In the genomic region with DNA sequence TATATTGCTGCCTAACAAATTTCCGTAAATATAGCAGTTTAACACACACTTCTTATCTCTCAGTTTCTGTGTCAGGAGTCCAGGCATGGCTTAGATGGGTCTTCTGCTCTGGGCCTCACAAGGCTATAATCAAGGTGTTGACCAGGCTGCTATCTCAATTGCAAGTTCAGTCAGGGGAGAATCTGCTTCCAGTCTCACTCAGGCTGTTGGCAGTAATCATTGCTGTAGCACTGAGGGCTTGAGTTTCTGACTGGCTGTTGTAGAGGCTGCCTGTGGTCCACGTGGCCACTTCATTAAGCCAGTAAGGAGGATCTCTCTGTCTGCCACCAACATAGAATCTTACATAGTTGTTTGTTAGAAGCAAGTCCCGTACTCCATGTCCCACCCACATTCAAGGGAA, we compare ENCODE assay signal across 19 cellular contexts.
A peak's percentile ranks its signal among the peaks of the same experiment; 100 is the strongest.
DNase-seq lines count a peak whose midpoint lies in the region; ATAC-seq, FAIRE-seq and TF ChIP-seq lines count a peak whose summit lies in the region.
"Had no signal": no experiment of that assay in that cellular context is flagged by ENCODE, and none has a peak within 500 bp of the region (broad histone marks: within the 10 kb centered on the region; RNA-seq: fewer than 3 reads in every experiment).

No MANE protein-coding gene starts in this region.

- WGBS in psoas muscle, 3 donors: 60 to 87% (median 65%) methylated on average over 3 of the region's 3 CpGs

- no peak for TF ChIP-seq CTCF in psoas muscle (IDR thresholded peaks at IDR 0.05)
- no peak for TF ChIP-seq CTCF in D721Med (IDR thresholded peaks at IDR 0.05; ENCODE audit: insufficient read depth, missing control alignments)

- no peaks in the 10 kb centered on the region for H3K9me3 ChIP-seq in psoas muscle
- H3K9me3 ChIP-seq: BLaER1 treated with 17β-estradiol and CSF1 and Interleukin-3, amounts not matched to agents 10 nM and 100 nM; HAP-1 had no signal

- H3K27ac ChIP-seq in psoas muscle: no peak overlapping the region
- H3K27ac ChIP-seq: BLaER1 treated with 17β-estradiol and CSF1 and Interleukin-3, amounts not matched to agents 10 nM and 100 nM had no signal

- H3K27me3 ChIP-seq in psoas muscle (ENCODE audit: insufficient read depth in 3 of 3, low read length in 2 of 3): no peaks in the 10 kb centered on the region
- H3K27me3 ChIP-seq: BLaER1 treated with 17β-estradiol and CSF1 and Interleukin-3, amounts not matched to agents 10 nM and 100 nM had no signal

- peak; percentile 77 for DNase-seq in NCI-H2171 treated with DMSO at 0.1 percent for 48 hours (lab: John Stamatoyannopoulos, UW)
- DNase-seq in NCI-H2171 (lab: John Stamatoyannopoulos, UW): no peak
- peak; percentile 15 for DNase-seq in RPMI7951 (ENCODE audit: low read depth)
- peak; percentile 31 to 78 for DNase-seq in erythroblast (lab: John Stamatoyannopoulos, UW)
- DNase-seq in psoas muscle: no peak
- no peak for DNase-seq in posterior cingulate gyrus
- no peak for DNase-seq in D721Med (ENCODE audit: insufficient read length, low spot score)
- DNase-seq: 8988T, DMS53, KG1, NCI-H1048, NCI-H146, NCI-H345, NCI-H774, SHP77 had no signal

- TF ChIP-seq POLR2A in erythroblast (IDR thresholded peaks at IDR 0.05; ENCODE audit: low read length): no peak

- H3K36me3 ChIP-seq in psoas muscle (ENCODE audit: insufficient read depth in 1 of 2, low read depth in 1 of 2): no peaks in the 10 kb centered on the region
- H3K36me3 ChIP-seq: BLaER1 treated with 17β-estradiol and CSF1 and Interleukin-3, amounts not matched to agents 10 nM and 100 nM; HAP-1 had no signal

- peaks cover 10% of the 10 kb centered on the region for H3K4me1 ChIP-seq in psoas muscle
- H3K4me1 ChIP-seq: HAP-1 had no signal

- intact Hi-C loops in psoas muscle (cut with DNase I) (no loop called here), posterior cingulate gyrus (cut with DNase I) (no loop called here)

- FAIRE-seq in D721Med (lab: Jason Lieb, UNC): no peak

- ATAC-seq in psoas muscle (peak in 3 of 4 donors; percentile 26 to 48 (median 36)), HG03521 (IDR thresholded peaks at IDR 0.05; ENCODE audit: unreplicated experiment) (no peak)
- ATAC-seq: SK-N-SH treated with all-trans-retinoic acid at 6 μM for 48 hours had no signal

- H3K4me3 ChIP-seq in psoas muscle: no peak overlapping the region
- H3K4me3 ChIP-seq: BLaER1 treated with 17β-estradiol and CSF1 and Interleukin-3, amounts not matched to agents 10 nM and 100 nM; HAP-1 had no signal

Comparison
In these comparisons a context has a peak if more than half of its experiments do, and no peak if none do; other contexts are left out.
1. DNase-seq: peak in NCI-H2171 treated with DMSO at 0.1 percent for 48 hours (single experiment), RPMI7951 (single experiment) and erythroblast (2 of 2); none in NCI-H2171 (single experiment), psoas muscle (0 of 2), posterior cingulate gyrus (0 of 10) and D721Med (single experiment).